21 cellular contexts compared by ENCODE assay signal in genomic region chr4:179927473-179927872, GRCh38.
DNase-seq lines count a peak whose midpoint lies in the region; ATAC-seq and TF ChIP-seq lines count a peak whose summit lies in the region.
"Had no signal": no experiment of that assay in that cellular context is flagged by ENCODE, and none has a peak within 500 bp of the region (broad histone marks: within the 10 kb centered on the region; RNA-seq: fewer than 3 reads in every experiment).

No MANE protein-coding gene starts in this region.

- H3K27ac ChIP-seq in ovary, result no peak overlapping the region

- H3K9me3 ChIP-seq in ovary, result no peaks in the 10 kb centered on the region
- H3K9me3 ChIP-seq: BE2C, Caco-2, SK-N-SH had no signal

- no peaks in the 10 kb centered on the region for H3K4me1 ChIP-seq in ovary (ENCODE audit: insufficient read depth)
- H3K4me1 ChIP-seq: BE2C, Caco-2 had no signal

- TF ChIP-seq CTCF in GM10266 (IDR thresholded peaks at IDR 0.05; ENCODE audit: control insufficient read depth, insufficient read depth, low read depth, missing control alignments) (no peak), ovary (IDR thresholded peaks at IDR 0.05) (no peak)

- DNase-seq in GM10266 (ENCODE audit: extremely low spot score) (peak; percentile 1), MV-4-11 (lab: John Stamatoyannopoulos, UW) (peak; percentile 4), ovary (no peak), dedifferentiated amniotic fluid mesenchymal stem cell (ENCODE audit: extremely low spot score) (no peak)
- DNase-seq in stimulated activated CD4-positive, alpha-beta T cell treated with anti-CD3 and anti-CD28 coated beads, Interleukin-12 subunit alpha, Interleukin-12 subunit beta, amount 100 ng/mL, for 4 hours, result no peak
- DNase-seq: BE2C; Caco-2; CD4-positive, CD25-positive, alpha-beta regulatory T cell; GDM1; H9; KBM-7; NCI-H1694 treated with DMSO at 0.1 percent for 48 hours; NCI-H748 treated with DMSO at 0.1 percent for 48 hours; PC-3; RPMI8226; SHP77 treated with DMSO at 0.1 percent for 48 hours; SK-N-SH had no signal

- H3K36me3 ChIP-seq in ovary, result no peaks in the 10 kb centered on the region
- H3K36me3 ChIP-seq: BE2C had no signal

- no peak for TF ChIP-seq POLR2A in ovary (IDR thresholded peaks at IDR 0.05)

- WGBS in ovary, 3 donors, result 55 to 63% (median 58%) methylated on average over 1 of the region's 1 CpG

- no peak overlapping the region for H3K4me3 ChIP-seq in ovary

- no peak for TF ChIP-seq EP300 in ovary (IDR thresholded peaks at IDR 0.05)

- intact Hi-C loops in ovary (cut with DNase I), result no loop called here

- ATAC-seq in GM18868 (IDR thresholded peaks at IDR 0.05; ENCODE audit: unreplicated experiment) (peak; percentile 99), HG02798 (IDR thresholded peaks at IDR 0.05; ENCODE audit: poor library complexity, unreplicated experiment) (peak; percentile 37), GM21529 (IDR thresholded peaks at IDR 0.05; ENCODE audit: unreplicated experiment) (no peak)
- ATAC-seq: HepG2, PC-3 had no signal

- H3K27me3 ChIP-seq in ovary, result no peaks in the 10 kb centered on the region
- H3K27me3 ChIP-seq: BE2C had no signal

Comparison
In these comparisons a context has a peak if more than half of its experiments do, and no peak if none do; other contexts are left out.
1. DNase-seq: peak in GM10266 (single experiment) and MV-4-11 (single experiment); none in ovary (0 of 5), stimulated activated CD4-positive, alpha-beta T cell treated with anti-CD3 and anti-CD28 coated beads, Interleukin-12 subunit alpha, Interleukin-12 subunit beta, amount 100 ng/mL, for 4 hours (single experiment) and dedifferentiated amniotic fluid mesenchymal stem cell (single experiment).